ENCODE assay signal across 17 cellular contexts in genomic region chr11:83004855-83005556, GRCh38.
DNase-seq lines count a peak whose midpoint lies in the region; ATAC-seq, FAIRE-seq and TF ChIP-seq lines count a peak whose summit lies in the region.
"Had no signal": no experiment of that assay in that cellular context is flagged by ENCODE, and none has a peak within 500 bp of the region (broad histone marks: within the 10 kb centered on the region; RNA-seq: fewer than 3 reads in every experiment).

No MANE protein-coding gene starts in this region.

- DNase-seq in HepG2 (ENCODE audit: low spot score) (no peak), right lobe of liver (no peak), NCI-H1417 (lab: John Stamatoyannopoulos, UW) (peak in 2 of 3 experiments; percentile 81 to 93), astrocyte (ENCODE audit: low read depth) (peak; percentile 39), activated gamma-delta T cell (lab: John Stamatoyannopoulos, UW) (no peak)
- no peak for DNase-seq in stimulated activated naive CD8-positive, alpha-beta T cell treated with anti-CD3 and anti-CD28 coated beads, Interleukin-15, Interleukin-2, amounts not matched to agents 100 U/mL and 50 U/mL, for 24 hours
- DNase-seq in activated T-helper 1 cell treated with anti-CD3 and anti-CD28 coated beads, Interleukin-12 subunit alpha, Interleukin-12 subunit beta, Interleukin-2, Interleukin-4 antibody, amounts not matched to agents 30 ng/mL and 10 ng/mL and 1 ng/mL, durations not matched to agents 14 hours and 24 hours and 36 hours (ENCODE audit: low spot score): no peak
- DNase-seq: BE2C, DMS153, NCI-H226, SW 1271, upper lobe of left lung had no signal

- H3K9me3 Mint-ChIP-seq in astrocyte (ENCODE audit: unreplicated experiment): no peaks in the 10 kb centered on the region
- no peaks in the 10 kb centered on the region for H3K9me3 Mint-ChIP-seq in activated T-helper 1 cell treated with anti-CD3 and anti-CD28 coated beads, Interleukin-12 subunit alpha, Interleukin-12 subunit beta, Interleukin-2, Interleukin-4 antibody, amounts not matched to agents 30 ng/mL and 10 ng/mL and 1 ng/mL, durations not matched to agents 14 hours and 24 hours and 36 hours
- H3K9me3 Mint-ChIP-seq: activated naive CD4-positive, alpha-beta T cell treated with anti-CD3 and anti-CD28 coated beads, Interleukin-2, amount 50 U/mL, for 24 hours had no signal

- ATAC-seq in HepG2 (no peak), right lobe of liver (no peak), GM21576 (IDR thresholded peaks at IDR 0.05; ENCODE audit: unreplicated experiment) (no peak)
- peak; percentile 88 for ATAC-seq in stimulated activated naive CD8-positive, alpha-beta T cell treated with anti-CD3 and anti-CD28 coated beads, Interleukin-15, Interleukin-2, amounts not matched to agents 100 U/mL and 50 U/mL, for 24 hours
- ATAC-seq: Panc1 had no signal

- no peaks in the 10 kb centered on the region for H3K27me3 Mint-ChIP-seq in astrocyte (ENCODE audit: low read depth, unreplicated experiment)
- no peaks in the 10 kb centered on the region for H3K27me3 Mint-ChIP-seq in activated T-helper 1 cell treated with anti-CD3 and anti-CD28 coated beads, Interleukin-12 subunit alpha, Interleukin-12 subunit beta, Interleukin-2, Interleukin-4 antibody, amounts not matched to agents 30 ng/mL and 10 ng/mL and 1 ng/mL, durations not matched to agents 14 hours and 24 hours and 36 hours (ENCODE audit: insufficient read depth)
- H3K27me3 Mint-ChIP-seq: activated naive CD4-positive, alpha-beta T cell treated with anti-CD3 and anti-CD28 coated beads, Interleukin-2, amount 50 U/mL, for 24 hours had no signal

- POLR2A ChIA-PET in HepG2 (lab: Yijun Ruan, JAX): no interaction called here

- H3K27me3 ChIP-seq in HepG2 (ENCODE audit: control insufficient read depth in 1 of 2, insufficient read depth in 2 of 2, low read length in 2 of 2) (no peaks in the 10 kb centered on the region), right lobe of liver (no peaks in the 10 kb centered on the region), astrocyte (ENCODE audit: insufficient read depth, low read length) (no peaks in the 10 kb centered on the region)
- H3K27me3 ChIP-seq: BE2C, upper lobe of left lung had no signal

- H3K4me2 ChIP-seq in HepG2 (ENCODE audit: low read depth, low read length) (no peak overlapping the region), astrocyte (ENCODE audit: low read length) (no peak overlapping the region)

- no TSS peak for BruUV-seq in HepG2 (replicated peaks; lab: Mats Ljungman, UMichigan)

- H3K36me3 ChIP-seq in HepG2 (replicated peaks in 1 of 2; ENCODE audit: control insufficient read depth in 1 of 2, insufficient read depth in 2 of 2, low read length in 2 of 2) (no peaks in the 10 kb centered on the region), right lobe of liver (no peaks in the 10 kb centered on the region), astrocyte (ENCODE audit: insufficient read depth, low read length) (no peaks in the 10 kb centered on the region)
- H3K36me3 ChIP-seq: BE2C, upper lobe of left lung had no signal

- TF ChIP-seq CTCF in HepG2 (CRISPR knock-in tag; IDR thresholded peaks at IDR 0.05) (no peak), right lobe of liver (IDR thresholded peaks at IDR 0.05) (no peak), astrocyte (IDR thresholded peaks at IDR 0.05; ENCODE audit: insufficient read depth, low read depth, low read length) (no peak)

- H3K27ac Mint-ChIP-seq in astrocyte (ENCODE audit: unreplicated experiment): no peak overlapping the region
- no peak overlapping the region for H3K27ac Mint-ChIP-seq in activated T-helper 1 cell treated with anti-CD3 and anti-CD28 coated beads, Interleukin-12 subunit alpha, Interleukin-12 subunit beta, Interleukin-2, Interleukin-4 antibody, amounts not matched to agents 30 ng/mL and 10 ng/mL and 1 ng/mL, durations not matched to agents 14 hours and 24 hours and 36 hours

- no peak for TF ChIP-seq EP300 in HepG2 (IDR thresholded peaks at IDR 0.05; ENCODE audit: low read depth in 2 of 2, low read length in 2 of 2)
- no peak for TF ChIP-seq EP300 in HepG2 (CRISPR knock-in tag; IDR thresholded peaks at IDR 0.05; ENCODE audit: borderline replicate concordance)

- H3K4me3 Mint-ChIP-seq in astrocyte (ENCODE audit: unreplicated experiment): no peak overlapping the region
- no peak overlapping the region for H3K4me3 Mint-ChIP-seq in activated T-helper 1 cell treated with anti-CD3 and anti-CD28 coated beads, Interleukin-12 subunit alpha, Interleukin-12 subunit beta, Interleukin-2, Interleukin-4 antibody, amounts not matched to agents 30 ng/mL and 10 ng/mL and 1 ng/mL, durations not matched to agents 14 hours and 24 hours and 36 hours
- H3K4me3 Mint-ChIP-seq: activated naive CD4-positive, alpha-beta T cell treated with anti-CD3 and anti-CD28 coated beads, Interleukin-2, amount 50 U/mL, for 24 hours had no signal

- H3K9ac ChIP-seq in HepG2 (ENCODE audit: insufficient read depth, low read depth, low read length): no peak overlapping the region
- H3K9ac ChIP-seq in astrocyte (ENCODE audit: low read length): no peak overlapping the region
- H3K9ac ChIP-seq: parathyroid adenoma had no signal

- peaks cover 37% of the 10 kb centered on the region for H3K4me1 Mint-ChIP-seq in astrocyte (ENCODE audit: low read depth, unreplicated experiment)
- peaks cover 57% of the 10 kb centered on the region for H3K4me1 Mint-ChIP-seq in activated T-helper 1 cell treated with anti-CD3 and anti-CD28 coated beads, Interleukin-12 subunit alpha, Interleukin-12 subunit beta, Interleukin-2, Interleukin-4 antibody, amounts not matched to agents 30 ng/mL and 10 ng/mL and 1 ng/mL, durations not matched to agents 14 hours and 24 hours and 36 hours (ENCODE audit: low read depth)

- FAIRE-seq in HepG2 (lab: Jason Lieb, UNC): no peak
- no peak for FAIRE-seq in astrocyte (lab: Jason Lieb, UNC)
- FAIRE-seq: HTR-8/SVneo had no signal

- H3K27ac ChIP-seq in HepG2 (ENCODE audit: extremely low read length, insufficient read depth, low read length) (no peak overlapping the region), right lobe of liver (no peak overlapping the region), astrocyte (ENCODE audit: low read depth, low read length) (no peak overlapping the region)
- H3K27ac ChIP-seq: parathyroid adenoma, upper lobe of left lung had no signal

- in situ Hi-C loops in HepG2 (cut with HindIII; ENCODE audit: extremely low pct_ligation_motif_present, low pct_unique_long_range_greater_than_20kb): no loop called here

- intact Hi-C loops in HepG2 (cut with micrococcal nuclease; ENCODE audit: unreplicated experiment) (loop anchor here (5.0 kb wide), 1 partner anchor 152 kb away; the partner anchor contains the start of gene PCF11), right lobe of liver (cut with DNase I) (no loop called here)
- intact Hi-C loops in activated T-helper 1 cell treated with anti-CD3 and anti-CD28 coated beads, Interleukin-12 subunit alpha, Interleukin-12 subunit beta, Interleukin-2, Interleukin-4 antibody, amounts not matched to agents 30 ng/mL and 10 ng/mL and 1 ng/mL, durations not matched to agents 14 hours and 24 hours and 36 hours (cut with micrococcal nuclease): loop anchor here (5.0 kb wide), 1 partner anchor 187 kb away; the partner anchor contains the start of gene ANKRD42

- no peak overlapping the region for H3K4me3 ChIP-seq in HepG2 (replicated peaks in 1 of 3; ENCODE audit: insufficient read depth in 1 of 3, low read depth in 2 of 3, low read length in 3 of 3)
- H3K4me3 ChIP-seq in right lobe of liver: no peak overlapping the region
- no peak overlapping the region for H3K4me3 ChIP-seq in astrocyte (ENCODE audit: insufficient read depth, low read depth, low read length)
- H3K4me3 ChIP-seq: upper lobe of left lung had no signal

- TF ChIP-seq RAD21 in HepG2 (CRISPR knock-in tag; IDR thresholded peaks at IDR 0.05): no peak

- CTCF ChIA-PET in HepG2 (lab: Yijun Ruan, JAX; ENCODE audit: low intra/inter-chr PET ratio, low total read pairs): no interaction called here

- no peaks in the 10 kb centered on the region for H4K20me1 ChIP-seq in HepG2 (ENCODE audit: insufficient read depth, low read length)
- peaks cover 9% of the 10 kb centered on the region for H4K20me1 ChIP-seq in astrocyte (ENCODE audit: insufficient read depth, low read length)

- WGBS in HepG2 (ENCODE audit: low lambda C conversion rate): 95% methylated on average over 2 of the region's 2 CpGs
- 62% methylated on average over 2 of the region's 2 CpGs for WGBS in right lobe of liver (ENCODE audit: insufficient coverage, low coverage, low lambda C conversion rate, missing lambda C conversion rate)

- H3K4me1 ChIP-seq in HepG2 (ENCODE audit: insufficient read depth, low read length) (peaks cover 77% of the 10 kb centered on the region), right lobe of liver (peaks cover 0 to 16% (median 7%) of the 10 kb centered on the region in 4 donors), astrocyte (ENCODE audit: insufficient read depth, low read length) (peaks cover 16% of the 10 kb centered on the region)
- H3K4me1 ChIP-seq: parathyroid adenoma had no signal

- H3K36me3 Mint-ChIP-seq in astrocyte (ENCODE audit: low read depth, unreplicated experiment): no peaks in the 10 kb centered on the region
- H3K36me3 Mint-ChIP-seq in activated T-helper 1 cell treated with anti-CD3 and anti-CD28 coated beads, Interleukin-12 subunit alpha, Interleukin-12 subunit beta, Interleukin-2, Interleukin-4 antibody, amounts not matched to agents 30 ng/mL and 10 ng/mL and 1 ng/mL, durations not matched to agents 14 hours and 24 hours and 36 hours (ENCODE audit: low read depth): peaks cover 16% of the 10 kb centered on the region

- TF ChIP-seq POLR2A in HepG2 (IDR thresholded peaks at IDR 0.05; ENCODE audit: insufficient read depth in 1 of 2, low read depth in 2 of 2, low read length in 2 of 2) (no peak), right lobe of liver (IDR thresholded peaks at IDR 0.05) (no peak)

- no peak overlapping the region for H2AFZ ChIP-seq in HepG2 (ENCODE audit: low read length)
- no peak overlapping the region for H2AFZ ChIP-seq in astrocyte (ENCODE audit: low read depth, low read length)
- H2AFZ ChIP-seq: parathyroid adenoma had no signal

- peaks cover 3% of the 10 kb centered on the region for H3K79me2 ChIP-seq in HepG2 (ENCODE audit: insufficient read depth, low read length)
- H3K79me2 ChIP-seq in astrocyte (ENCODE audit: insufficient read depth, low read length): peaks cover 46% of the 10 kb centered on the region
- H3K79me2 ChIP-seq: parathyroid adenoma had no signal

- H3K9me3 ChIP-seq in HepG2 (ENCODE audit: low read length): no peaks in the 10 kb centered on the region
- H3K9me3 ChIP-seq in right lobe of liver: no peaks in the 10 kb centered on the region
- H3K9me3 ChIP-seq in astrocyte (ENCODE audit: insufficient read depth, low read depth, low read length): no peaks in the 10 kb centered on the region
- H3K9me3 ChIP-seq: BE2C, upper lobe of left lung had no signal

TF ChIP-seq in HepG2, 621 proteins besides CTCF, POLR2A, EP300 and RAD21:
- TF ChIP-seq ZNF629 (CRISPR knock-in tag; conservative IDR thresholded peaks at IDR 0.05) (peak; percentile 84), CHD4 (IDR thresholded peaks at IDR 0.05; ENCODE audit: borderline replicate concordance, low read length) (peak; percentile 65; the same call in 1 of the 2 replicates), ZNF576 (CRISPR knock-in tag; IDR thresholded peaks at IDR 0.05) (no peak)

Comparison
In these comparisons a context has a peak if more than half of its experiments do, and no peak if none do; other contexts are left out.
1. intact Hi-C loops: an anchor here in HepG2 (5.0 kb wide) and activated T-helper 1 cell treated with anti-CD3 and anti-CD28 coated beads, Interleukin-12 subunit alpha, Interleukin-12 subunit beta, Interleukin-2, Interleukin-4 antibody, amounts not matched to agents 30 ng/mL and 10 ng/mL and 1 ng/mL, durations not matched to agents 14 hours and 24 hours and 36 hours (5.0 kb wide); none called in right lobe of liver.
2. DNase-seq: peak in NCI-H1417 (2 of 3) and astrocyte (single experiment); none in HepG2 (single experiment), right lobe of liver (0 of 3), stimulated activated naive CD8-positive, alpha-beta T cell treated with anti-CD3 and anti-CD28 coated beads, Interleukin-15, Interleukin-2, amounts not matched to agents 100 U/mL and 50 U/mL, for 24 hours (single experiment), activated T-helper 1 cell treated with anti-CD3 and anti-CD28 coated beads, Interleukin-12 subunit alpha, Interleukin-12 subunit beta, Interleukin-2, Interleukin-4 antibody, amounts not matched to agents 30 ng/mL and 10 ng/mL and 1 ng/mL, durations not matched to agents 14 hours and 24 hours and 36 hours (single experiment) and activated gamma-delta T cell (single experiment).